8 cellular contexts compared by ENCODE assay signal in the genomic region with DNA sequence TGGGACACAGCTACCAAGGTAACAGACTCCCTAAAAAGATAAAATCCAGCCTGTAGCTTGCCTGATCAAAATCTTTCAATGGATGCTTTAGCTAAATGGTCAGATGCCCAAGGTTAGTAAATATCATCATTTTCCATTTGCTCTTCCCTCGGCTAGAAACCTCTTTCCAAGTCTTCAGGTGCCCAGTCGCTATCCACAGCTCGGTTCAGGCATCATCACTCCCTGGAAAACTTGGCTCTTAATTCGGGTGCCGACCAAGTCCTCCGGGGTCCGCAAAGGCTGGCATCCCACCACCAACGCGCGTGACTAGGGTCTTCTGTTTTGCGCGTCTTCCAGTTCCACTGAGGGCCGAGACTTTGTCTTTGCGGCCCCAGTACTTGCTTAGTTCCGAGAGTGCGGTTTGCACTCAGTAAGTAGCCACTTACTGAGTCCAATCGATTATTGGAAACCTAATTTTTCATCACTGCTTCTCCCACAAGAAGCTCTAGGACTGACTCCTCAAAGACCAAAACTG. TPM values are rescaled to one million over a fixed set of nuclear protein-coding genes. Genes with fewer than 3 reads are reported as not detected.
DNase-seq lines count a peak whose midpoint lies in the region; ATAC-seq, FAIRE-seq and TF ChIP-seq lines count a peak whose summit lies in the region.

No MANE protein-coding gene starts in this region.

- BruUV-seq in HepG2 (replicated peaks; lab: Mats Ljungman, UMichigan), result TSS peak; percentile 79

- no peaks in the 10 kb centered on the region for H4K20me1 ChIP-seq in HepG2 (ENCODE audit: insufficient read depth, low read length)

- DNase-seq in activated naive CD4-positive, alpha-beta T cell treated with anti-CD3 and anti-CD28 coated beads, Interleukin-2, amount 50 U/mL, for 16 hours, result no peak
- no peak for DNase-seq in activated naive CD8-positive, alpha-beta T cell treated with anti-CD3 and anti-CD28 coated beads, Interleukin-2, amount 50 U/mL, for 24 hours
- no peak for DNase-seq in HepG2 (ENCODE audit: low spot score)
- no peak for DNase-seq in type B pancreatic cell (ENCODE audit: extremely low spot score, unreplicated experiment)
- DNase-seq in stimulated activated CD4-positive, alpha-beta T cell treated with anti-CD3 and anti-CD28 coated beads, Interleukin-2, amount 100 ng/mL, for 48 hours, result no peak
- no peak for DNase-seq in GM13977 (ENCODE audit: low spot score)

- no peaks in the 10 kb centered on the region for H3K9me3 Mint-ChIP-seq in activated naive CD4-positive, alpha-beta T cell treated with anti-CD3 and anti-CD28 coated beads, Interleukin-2, amount 50 U/mL, for 24 hours
- H3K9me3 Mint-ChIP-seq in activated naive CD8-positive, alpha-beta T cell treated with anti-CD3 and anti-CD28 coated beads, Interleukin-2, amount 50 U/mL, for 24 hours, result peaks cover 1% of the 10 kb centered on the region
- no peaks in the 10 kb centered on the region for H3K9me3 Mint-ChIP-seq in type B pancreatic cell

- TF ChIP-seq POLR2A in HepG2 (IDR thresholded peaks at IDR 0.05; ENCODE audit: insufficient read depth in 1 of 2, low read depth in 2 of 2, low read length in 2 of 2), result no peak

- no peak for ATAC-seq in activated naive CD8-positive, alpha-beta T cell treated with anti-CD3 and anti-CD28 coated beads, Interleukin-2, amount 50 U/mL, for 24 hours
- ATAC-seq in HepG2 (no peak), GM21723 (IDR thresholded peaks at IDR 0.05; ENCODE audit: unreplicated experiment) (no peak)

- in situ Hi-C loops in HepG2 (cut with HindIII; ENCODE audit: extremely low pct_ligation_motif_present, low pct_unique_long_range_greater_than_20kb) (loop anchor here (5.0 kb wide), 1 partner anchor 112 kb away; the partner anchor contains the start of gene PATL1), GM13977 (cut with MboI; ENCODE audit: low pct_unique_long_range_greater_than_20kb, low sequenced_read_pairs, unreplicated experiment) (no loop called here)

- H3K4me1 Mint-ChIP-seq in activated naive CD4-positive, alpha-beta T cell treated with anti-CD3 and anti-CD28 coated beads, Interleukin-2, amount 50 U/mL, for 24 hours, result peaks cover 44% of the 10 kb centered on the region
- H3K4me1 Mint-ChIP-seq in activated naive CD8-positive, alpha-beta T cell treated with anti-CD3 and anti-CD28 coated beads, Interleukin-2, amount 50 U/mL, for 24 hours, result peaks cover 60% of the 10 kb centered on the region
- peaks cover 33% of the 10 kb centered on the region for H3K4me1 Mint-ChIP-seq in type B pancreatic cell (ENCODE audit: unreplicated experiment)

- H3K27me3 Mint-ChIP-seq in activated naive CD4-positive, alpha-beta T cell treated with anti-CD3 and anti-CD28 coated beads, Interleukin-2, amount 50 U/mL, for 24 hours, result peaks cover 3% of the 10 kb centered on the region
- peaks cover 22% of the 10 kb centered on the region for H3K27me3 Mint-ChIP-seq in activated naive CD8-positive, alpha-beta T cell treated with anti-CD3 and anti-CD28 coated beads, Interleukin-2, amount 50 U/mL, for 24 hours
- H3K27me3 Mint-ChIP-seq in type B pancreatic cell, result peaks cover 24% of the 10 kb centered on the region

- no peak for FAIRE-seq in HepG2 (lab: Jason Lieb, UNC)

- peaks cover 52% of the 10 kb centered on the region for H3K4me1 ChIP-seq in HepG2 (ENCODE audit: insufficient read depth, low read length)

- no peaks in the 10 kb centered on the region for H3K9me3 ChIP-seq in HepG2 (ENCODE audit: low read length)

- CTCF ChIA-PET in HepG2 (lab: Yijun Ruan, JAX; ENCODE audit: low intra/inter-chr PET ratio, low total read pairs), result no interaction called here

- TF ChIP-seq CTCF in HepG2 (CRISPR knock-in tag; IDR thresholded peaks at IDR 0.05) (no peak), type B pancreatic cell (conservative IDR thresholded peaks at IDR 0.05) (no peak), GM13977 (IDR thresholded peaks at IDR 0.05; ENCODE audit: extremely low read depth, insufficient read depth, missing control alignments) (no peak)

- peaks cover 1% of the 10 kb centered on the region for H3K36me3 Mint-ChIP-seq in activated naive CD4-positive, alpha-beta T cell treated with anti-CD3 and anti-CD28 coated beads, Interleukin-2, amount 50 U/mL, for 24 hours
- peaks cover 16% of the 10 kb centered on the region for H3K36me3 Mint-ChIP-seq in activated naive CD8-positive, alpha-beta T cell treated with anti-CD3 and anti-CD28 coated beads, Interleukin-2, amount 50 U/mL, for 24 hours (ENCODE audit: low read depth)
- H3K36me3 Mint-ChIP-seq in type B pancreatic cell, result peaks cover 4% of the 10 kb centered on the region

- POLR2A ChIA-PET in HepG2 (lab: Yijun Ruan, JAX), result interaction anchor here (1.2 to 2.4 kb wide), 3 partner anchors 10 to 200 kb away, joined by 3 to 11 read pairs (median 8); partner anchors contain the start of genes PATL1 and STX3

- no peaks in the 10 kb centered on the region for H3K79me2 ChIP-seq in HepG2 (ENCODE audit: insufficient read depth, low read length)

- H3K4me3 ChIP-seq in HepG2 (replicated peaks in 1 of 3; ENCODE audit: insufficient read depth in 1 of 3, low read depth in 2 of 3, low read length in 3 of 3), result peak overlapping the region; percentile 65 to 95 (median 79)

- peak overlapping the region; percentile 86 for H3K4me2 ChIP-seq in HepG2 (ENCODE audit: low read depth, low read length)

- H3K9ac ChIP-seq in HepG2 (ENCODE audit: insufficient read depth, low read depth, low read length), result peak overlapping the region; percentile 67

- peak overlapping the region; percentile 40 for H3K27ac ChIP-seq in HepG2 (ENCODE audit: extremely low read length, insufficient read depth, low read length)

- WGBS in HepG2 (ENCODE audit: low lambda C conversion rate), result under 1% methylated on average over 17 of the region's 17 CpGs

- H2AFZ ChIP-seq in HepG2 (ENCODE audit: low read length), result peak overlapping the region; percentile 91

- H3K36me3 ChIP-seq in HepG2 (replicated peaks in 1 of 2; ENCODE audit: control insufficient read depth in 1 of 2, insufficient read depth in 2 of 2, low read length in 2 of 2), result no peaks in the 10 kb centered on the region

- H3K4me3 Mint-ChIP-seq in activated naive CD4-positive, alpha-beta T cell treated with anti-CD3 and anti-CD28 coated beads, Interleukin-2, amount 50 U/mL, for 24 hours, result peak overlapping the region; percentile 79
- H3K4me3 Mint-ChIP-seq in activated naive CD8-positive, alpha-beta T cell treated with anti-CD3 and anti-CD28 coated beads, Interleukin-2, amount 50 U/mL, for 24 hours, result peak overlapping the region; percentile 81
- peak overlapping the region; percentile 89 for H3K4me3 Mint-ChIP-seq in type B pancreatic cell

- intact Hi-C loops in HepG2 (cut with micrococcal nuclease; ENCODE audit: unreplicated experiment), result no loop called here

- H3K27ac Mint-ChIP-seq in activated naive CD4-positive, alpha-beta T cell treated with anti-CD3 and anti-CD28 coated beads, Interleukin-2, amount 50 U/mL, for 24 hours, result peak overlapping the region; percentile 96
- H3K27ac Mint-ChIP-seq in activated naive CD8-positive, alpha-beta T cell treated with anti-CD3 and anti-CD28 coated beads, Interleukin-2, amount 50 U/mL, for 24 hours, result peak overlapping the region; percentile 96
- H3K27ac Mint-ChIP-seq in type B pancreatic cell, result peak overlapping the region; percentile 90

- no peaks in the 10 kb centered on the region; a peak in 1 of 5 replicates for H3K27me3 ChIP-seq in HepG2 (ENCODE audit: control insufficient read depth in 1 of 2, insufficient read depth in 2 of 2, low read length in 2 of 2)

- no peak for TF ChIP-seq EP300 in HepG2 (IDR thresholded peaks at IDR 0.05; ENCODE audit: low read depth in 2 of 2, low read length in 2 of 2)
- no peak for TF ChIP-seq EP300 in HepG2 (CRISPR knock-in tag; IDR thresholded peaks at IDR 0.05; ENCODE audit: borderline replicate concordance)

- no peak for TF ChIP-seq RAD21 in HepG2 (CRISPR knock-in tag; IDR thresholded peaks at IDR 0.05)

RNA-seq across cellular contexts. Expression of gene OR4D9, which starts 44.3 kb away (rescaled TPM):
- total RNA-seq in HepG2 (2016; rRNA removed; fragmentation: Illumina TruSeq; extraction: Trizol), result not detected in 2 replicates
- not detected in 2 replicates for total RNA-seq in HepG2 (2016; cell fraction: cytosol; rRNA removed; fragmentation: Illumina TruSeq; extraction: Trizol; ENCODE audit: low read depth)
- not detected in 2 replicates for total RNA-seq in HepG2 (2016; cell fraction: insoluble cytoplasmic fraction; rRNA removed; fragmentation: Illumina TruSeq; extraction: Trizol)
- total RNA-seq in HepG2 (2016; cell fraction: membrane; rRNA removed; fragmentation: Illumina TruSeq; extraction: Trizol), result not detected in 2 replicates
- total RNA-seq in HepG2 (2016; cell fraction: nucleus; rRNA removed; fragmentation: Illumina TruSeq; extraction: Trizol), result not detected in 2 replicates
- not detected in 2 replicates for polyA plus RNA-seq in HepG2 (2011; rRNA removed)
- polyA plus RNA-seq in HepG2 (2011; cell fraction: cytosol; rRNA removed), result not detected in 2 replicates
- not detected in 2 replicates for polyA plus RNA-seq in HepG2 (2011; cell fraction: nucleus; rRNA removed)
- not detected in 2 replicates for polyA plus RNA-seq in HepG2 (2012)
- polyA plus RNA-seq in HepG2 (2016; cell fraction: cytosol; fragmentation: Illumina TruSeq; extraction: Trizol; ENCODE audit: low read depth), result not detected in 2 replicates
- polyA plus RNA-seq in HepG2 (2016; cell fraction: insoluble cytoplasmic fraction; fragmentation: Illumina TruSeq; extraction: Trizol; ENCODE audit: low read depth), result not detected in 2 replicates
- polyA plus RNA-seq in HepG2 (2016; cell fraction: membrane; fragmentation: Illumina TruSeq; extraction: Trizol; ENCODE audit: low read depth), result not detected in 2 replicates
- polyA plus RNA-seq in HepG2 (2016; cell fraction: nucleus; fragmentation: Illumina TruSeq; extraction: Trizol; ENCODE audit: insufficient read depth, low read depth), result not detected in 2 replicates
- not detected in 2 replicates for polyA minus RNA-seq in HepG2 (2011; rRNA and poly(A)+ RNA removed; ENCODE audit: low replicate concordance)
- polyA minus RNA-seq in HepG2 (2011; cell fraction: cytosol; rRNA and poly(A)+ RNA removed), result not detected in 2 replicates
- not detected in 2 replicates for polyA minus RNA-seq in HepG2 (2011; cell fraction: nucleus; rRNA and poly(A)+ RNA removed)
- total RNA-seq in type B pancreatic cell (ENCODE audit: low replicate concordance), result not detected in 2 replicates

RNA-seq across cellular contexts. Expression of gene OR4D11, which starts 52.3 kb away (rescaled TPM):
- not detected in 2 replicates for total RNA-seq in HepG2 (2016; rRNA removed; fragmentation: Illumina TruSeq; extraction: Trizol)
- not detected in 2 replicates for total RNA-seq in HepG2 (2016; cell fraction: cytosol; rRNA removed; fragmentation: Illumina TruSeq; extraction: Trizol; ENCODE audit: low read depth)
- total RNA-seq in HepG2 (2016; cell fraction: insoluble cytoplasmic fraction; rRNA removed; fragmentation: Illumina TruSeq; extraction: Trizol), result not detected in 2 replicates
- total RNA-seq in HepG2 (2016; cell fraction: membrane; rRNA removed; fragmentation: Illumina TruSeq; extraction: Trizol), result not detected in 2 replicates
- total RNA-seq in HepG2 (2016; cell fraction: nucleus; rRNA removed; fragmentation: Illumina TruSeq; extraction: Trizol), result not detected in 2 replicates
- not detected in 2 replicates for polyA plus RNA-seq in HepG2 (2011; rRNA removed)
- not detected in 2 replicates for polyA plus RNA-seq in HepG2 (2011; cell fraction: cytosol; rRNA removed)
- polyA plus RNA-seq in HepG2 (2011; cell fraction: nucleus; rRNA removed), result not detected in 2 replicates
- polyA plus RNA-seq in HepG2 (2012), result not detected in 2 replicates
- polyA plus RNA-seq in HepG2 (2016; cell fraction: cytosol; fragmentation: Illumina TruSeq; extraction: Trizol; ENCODE audit: low read depth), result not detected in 2 replicates
- not detected in 2 replicates for polyA plus RNA-seq in HepG2 (2016; cell fraction: insoluble cytoplasmic fraction; fragmentation: Illumina TruSeq; extraction: Trizol; ENCODE audit: low read depth)
- polyA plus RNA-seq in HepG2 (2016; cell fraction: membrane; fragmentation: Illumina TruSeq; extraction: Trizol; ENCODE audit: low read depth), result not detected in 2 replicates
- polyA plus RNA-seq in HepG2 (2016; cell fraction: nucleus; fragmentation: Illumina TruSeq; extraction: Trizol; ENCODE audit: insufficient read depth, low read depth), result not detected in 2 replicates
- polyA minus RNA-seq in HepG2 (2011; rRNA and poly(A)+ RNA removed; ENCODE audit: low replicate concordance), result not detected in 2 replicates
- polyA minus RNA-seq in HepG2 (2011; cell fraction: cytosol; rRNA and poly(A)+ RNA removed), result not detected in 2 replicates
- not detected in 2 replicates for polyA minus RNA-seq in HepG2 (2011; cell fraction: nucleus; rRNA and poly(A)+ RNA removed)
- not detected in 2 replicates for total RNA-seq in type B pancreatic cell (ENCODE audit: low replicate concordance)

RNA-seq across cellular contexts. Expression of gene OSBP, which starts 59.9 kb away (rescaled TPM):
- total RNA-seq in HepG2 (2016; rRNA removed; fragmentation: Illumina TruSeq; extraction: Trizol), result 13.5 and 23.0 TPM in 2 replicates
- total RNA-seq in HepG2 (2016; cell fraction: cytosol; rRNA removed; fragmentation: Illumina TruSeq; extraction: Trizol; ENCODE audit: low read depth), result 2.7 and 3.3 TPM in 2 replicates
- total RNA-seq in HepG2 (2016; cell fraction: insoluble cytoplasmic fraction; rRNA removed; fragmentation: Illumina TruSeq; extraction: Trizol), result 12.8 and 21.9 TPM in 2 replicates
- 9.1 and 9.5 TPM in 2 replicates for total RNA-seq in HepG2 (2016; cell fraction: membrane; rRNA removed; fragmentation: Illumina TruSeq; extraction: Trizol)
- total RNA-seq in HepG2 (2016; cell fraction: nucleus; rRNA removed; fragmentation: Illumina TruSeq; extraction: Trizol), result 20.1 and 23.2 TPM in 2 replicates
- polyA plus RNA-seq in HepG2 (2011; rRNA removed), result 12.1 and 12.5 TPM in 2 replicates
- 7.0 and 11.1 TPM in 2 replicates for polyA plus RNA-seq in HepG2 (2011; cell fraction: cytosol; rRNA removed)
- polyA plus RNA-seq in HepG2 (2011; cell fraction: nucleus; rRNA removed), result 12.1 and 14.0 TPM in 2 replicates
- polyA plus RNA-seq in HepG2 (2012), result 19.3 and 22.7 TPM in 2 replicates
- 1.6 and 1.8 TPM in 2 replicates for polyA plus RNA-seq in HepG2 (2016; cell fraction: cytosol; fragmentation: Illumina TruSeq; extraction: Trizol; ENCODE audit: low read depth)
- polyA plus RNA-seq in HepG2 (2016; cell fraction: insoluble cytoplasmic fraction; fragmentation: Illumina TruSeq; extraction: Trizol; ENCODE audit: low read depth), result 18.6 and 21.3 TPM in 2 replicates
- 3.9 and 4.6 TPM in 2 replicates for polyA plus RNA-seq in HepG2 (2016; cell fraction: membrane; fragmentation: Illumina TruSeq; extraction: Trizol; ENCODE audit: low read depth)
- 22.7 and 22.9 TPM in 2 replicates for polyA plus RNA-seq in HepG2 (2016; cell fraction: nucleus; fragmentation: Illumina TruSeq; extraction: Trizol; ENCODE audit: insufficient read depth, low read depth)
- 14.8 and 21.1 TPM in 2 replicates for polyA minus RNA-seq in HepG2 (2011; rRNA and poly(A)+ RNA removed; ENCODE audit: low replicate concordance)
- polyA minus RNA-seq in HepG2 (2011; cell fraction: cytosol; rRNA and poly(A)+ RNA removed), result 18.6 and 21.7 TPM in 2 replicates
- polyA minus RNA-seq in HepG2 (2011; cell fraction: nucleus; rRNA and poly(A)+ RNA removed), result 26.3 and 27.6 TPM in 2 replicates
- 42.4 and 44.5 TPM in 2 replicates for total RNA-seq in type B pancreatic cell (ENCODE audit: low replicate concordance)
